In genomic region chr9:113409883-113410206, GRCh38 we compare ENCODE assay signal across 8 cellular contexts. TPM values are rescaled to one million over a fixed set of nuclear protein-coding genes. Genes with fewer than 3 reads are reported as not detected.
DNase-seq lines count a peak whose midpoint lies in the region; ATAC-seq and TF ChIP-seq lines count a peak whose summit lies in the region.

No MANE protein-coding gene starts in this region.

- H3K36me3 ChIP-seq in BE2C (peaks cover 28% of the 10 kb centered on the region), iPS DF 6.9 (ENCODE audit: control insufficient read depth, insufficient read depth, low read length) (peaks cover 6% of the 10 kb centered on the region; the same call in 1 of the 2 replicates)

- POLR2A ChIA-PET in activated CD4-positive, alpha-beta memory T cell treated with anti-CD3 and anti-CD28 coated beads for 36 hours (lab: Charles Lee), result interaction anchor here (0.6 to 2.2 kb wide), 18 partner anchors 9 to 976 kb away, joined by 3 to 26 read pairs (median 4); partner anchors contain the start of genes ALAD, BSPRY, CDC26 and FKBP15

- H3K4me3 ChIP-seq in BE2C (ENCODE audit: low read depth, low read length) (peak overlapping the region; percentile 98), iPS DF 6.9 (ENCODE audit: low read length) (peak overlapping the region; percentile 73)

- peaks cover 32% of the 10 kb centered on the region for H3K36me3 Mint-ChIP-seq in activated CD4-positive, alpha-beta memory T cell treated with anti-CD3 and anti-CD28 coated beads for 36 hours

- peak; percentile 5 for ATAC-seq in HG02588 (IDR thresholded peaks at IDR 0.05; ENCODE audit: unreplicated experiment)
- ATAC-seq in stimulated activated naive CD8-positive, alpha-beta T cell treated with anti-CD3 and anti-CD28 coated beads, Interleukin-15, amount 100 ng/mL, for 72 hours, result peak; percentile 23
- no peak for ATAC-seq in GM21423 (IDR thresholded peaks at IDR 0.05; ENCODE audit: unreplicated experiment)

- no peaks in the 10 kb centered on the region for H3K27me3 Mint-ChIP-seq in activated CD4-positive, alpha-beta memory T cell treated with anti-CD3 and anti-CD28 coated beads for 36 hours
- H3K27me3 Mint-ChIP-seq in stimulated activated naive CD8-positive, alpha-beta T cell treated with anti-CD3 and anti-CD28 coated beads, Interleukin-15, amount 100 ng/mL, for 72 hours, result no peaks in the 10 kb centered on the region

- no peak for TF ChIP-seq CTCF in BE2C (IDR thresholded peaks at IDR 0.05; ENCODE audit: low read depth, low read length)

- H3K4me3 Mint-ChIP-seq in activated CD4-positive, alpha-beta memory T cell treated with anti-CD3 and anti-CD28 coated beads for 36 hours, result peak overlapping the region; percentile 98
- H3K4me3 Mint-ChIP-seq in stimulated activated naive CD8-positive, alpha-beta T cell treated with anti-CD3 and anti-CD28 coated beads, Interleukin-15, amount 100 ng/mL, for 72 hours, result peak overlapping the region; percentile 93 to 100

- CTCF ChIA-PET in activated CD4-positive, alpha-beta memory T cell treated with anti-CD3 and anti-CD28 coated beads for 36 hours (lab: Charles Lee), result interaction anchor here (0.6 to 1.6 kb wide), 12 partner anchors 9 to 272 kb away, joined by 3 to 28 read pairs (median 4); partner anchors contain the start of genes ALAD, BSPRY, CDC26 and PRPF4

- H3K4me1 ChIP-seq in BE2C, result no peaks in the 10 kb centered on the region
- peaks cover 4% of the 10 kb centered on the region; the same call in 1 of the 2 replicates for H3K4me1 ChIP-seq in iPS DF 6.9 (ENCODE audit: control insufficient read depth, insufficient read depth, low read length)

- H3K4me1 Mint-ChIP-seq in activated CD4-positive, alpha-beta memory T cell treated with anti-CD3 and anti-CD28 coated beads for 36 hours (ENCODE audit: low read depth), result peaks cover 36% of the 10 kb centered on the region
- H3K4me1 Mint-ChIP-seq in stimulated activated naive CD8-positive, alpha-beta T cell treated with anti-CD3 and anti-CD28 coated beads, Interleukin-15, amount 100 ng/mL, for 72 hours, result peaks cover 30% of the 10 kb centered on the region

- H3K27me3 ChIP-seq in BE2C, result no peaks in the 10 kb centered on the region
- no peaks in the 10 kb centered on the region for H3K27me3 ChIP-seq in iPS DF 6.9 (ENCODE audit: control insufficient read depth, insufficient read depth, low read length)

- H3K27ac ChIP-seq in iPS DF 6.9 (ENCODE audit: low read length), result no peak overlapping the region

- H3K9me3 ChIP-seq in BE2C (no peaks in the 10 kb centered on the region), iPS DF 6.9 (ENCODE audit: control insufficient read depth, insufficient read depth, low read length) (no peaks in the 10 kb centered on the region)

- DNase-seq in BE2C (no peak), iPS DF 6.9 (ENCODE audit: low read depth, low spot score) (no peak), cortex of kidney (lab: John Stamatoyannopoulos, UW) (no peak), SIG-M5 (lab: John Stamatoyannopoulos, UW) (no peak)
- DNase-seq in activated CD4-positive, alpha-beta memory T cell treated with anti-CD3 and anti-CD28 coated beads for 36 hours, result no peak
- DNase-seq in stimulated activated naive CD8-positive, alpha-beta T cell treated with anti-CD3 and anti-CD28 coated beads, Interleukin-15, amount 100 ng/mL, for 72 hours, result no peak

- peak overlapping the region; percentile 100 for H3K27ac Mint-ChIP-seq in activated CD4-positive, alpha-beta memory T cell treated with anti-CD3 and anti-CD28 coated beads for 36 hours
- H3K27ac Mint-ChIP-seq in stimulated activated naive CD8-positive, alpha-beta T cell treated with anti-CD3 and anti-CD28 coated beads, Interleukin-15, amount 100 ng/mL, for 72 hours, result peak overlapping the region; percentile 99 to 100

- H3K9me3 Mint-ChIP-seq in activated CD4-positive, alpha-beta memory T cell treated with anti-CD3 and anti-CD28 coated beads for 36 hours, result no peaks in the 10 kb centered on the region
- H3K9me3 Mint-ChIP-seq in stimulated activated naive CD8-positive, alpha-beta T cell treated with anti-CD3 and anti-CD28 coated beads, Interleukin-15, amount 100 ng/mL, for 72 hours, result no peaks in the 10 kb centered on the region

- intact Hi-C loops in activated CD4-positive, alpha-beta memory T cell treated with anti-CD3 and anti-CD28 coated beads for 36 hours (cut with micrococcal nuclease), result loop anchor here (1.0 to 2.0 kb wide), 9 partner anchors 9 to 1373 kb away; partner anchors contain the start of genes ALAD, CDC26, FKBP15 and HDHD3

- no CpG with 5 or more reads among the region's 20 CpGs for WGBS in iPS DF 6.9 (ENCODE audit: insufficient coverage, insufficient read length)

RNA-seq across cellular contexts. Expression of gene POLE3, which starts 0.6 kb away (rescaled TPM):
- 154 TPM for polyA plus RNA-seq in BE2C (2012; ENCODE audit: insufficient read depth, insufficient read length, low read depth)
- total RNA-seq in activated CD4-positive, alpha-beta memory T cell treated with anti-CD3 and anti-CD28 coated beads for 36 hours, result 10 to 100 TPM; 44.3 to 45.0 TPM

RNA-seq across cellular contexts. Expression of gene C9orf43, which starts 0.7 kb away (rescaled TPM):
- polyA plus RNA-seq in BE2C (2012; ENCODE audit: insufficient read depth, insufficient read length, low read depth), result 3.3 TPM
- total RNA-seq in activated CD4-positive, alpha-beta memory T cell treated with anti-CD3 and anti-CD28 coated beads for 36 hours, result under 1 TPM; 0.65 to 0.81 TPM

RNA-seq across cellular contexts. Expression of gene ALAD, which starts 8.8 kb away (rescaled TPM):
- polyA plus RNA-seq in BE2C (2012; ENCODE audit: insufficient read depth, insufficient read length, low read depth), result 23.6 TPM
- 10 to 100 TPM; 21.4 to 22.9 TPM for total RNA-seq in activated CD4-positive, alpha-beta memory T cell treated with anti-CD3 and anti-CD28 coated beads for 36 hours

RNA-seq across cellular contexts. Expression of gene HDHD3, which starts 33.1 kb away (rescaled TPM):
- 10.7 TPM for polyA plus RNA-seq in BE2C (2012; ENCODE audit: insufficient read depth, insufficient read length, low read depth)
- total RNA-seq in activated CD4-positive, alpha-beta memory T cell treated with anti-CD3 and anti-CD28 coated beads for 36 hours, result 10 to 100 TPM; 17.2 to 17.7 TPM

RNA-seq across cellular contexts. Expression of gene RGS3, which starts 53.7 kb away (rescaled TPM):
- 103 TPM for polyA plus RNA-seq in BE2C (2012; ENCODE audit: insufficient read depth, insufficient read length, low read depth)
- total RNA-seq in activated CD4-positive, alpha-beta memory T cell treated with anti-CD3 and anti-CD28 coated beads for 36 hours, result 10 to 100 TPM; 54.4 to 57.7 TPM
